ENCODE assay signal across 18 cellular contexts in genomic region chr14:97349946-97350345, GRCh38.
DNase-seq lines count a peak whose midpoint lies in the region; ATAC-seq and TF ChIP-seq lines count a peak whose summit lies in the region.
"Had no signal": no experiment of that assay in that cellular context is flagged by ENCODE, and none has a peak within 500 bp of the region (broad histone marks: within the 10 kb centered on the region; RNA-seq: fewer than 3 reads in every experiment).

No MANE protein-coding gene starts in this region.

- H3K9me3 ChIP-seq in HEK293 (ENCODE audit: control insufficient read depth, insufficient read depth, low read depth, low read length) = no peaks in the 10 kb centered on the region
- H3K9me3 ChIP-seq: A549; BLaER1 treated with 17β-estradiol and CSF1 and Interleukin-3, amounts not matched to agents 10 nM and 100 nM; Caco-2 had no signal

- POLR2A ChIA-PET in HEK293 (lab: Yijun Ruan, JAX) = no interaction called here

- H3K4me3 ChIP-seq in HEK293 (ENCODE audit: low read depth, low read length) = no peak overlapping the region
- H3K4me3 ChIP-seq: A549; BLaER1 treated with 17β-estradiol and CSF1 and Interleukin-3, amounts not matched to agents 10 nM and 100 nM had no signal

- H3K36me3 Mint-ChIP-seq in activated naive CD4-positive, alpha-beta T cell treated with anti-CD3 and anti-CD28 coated beads, Interleukin-2, amount 50 U/mL, for 24 hours = no peaks in the 10 kb centered on the region
- H3K36me3 Mint-ChIP-seq in osteocyte (ENCODE audit: unreplicated experiment) = no peaks in the 10 kb centered on the region
- H3K36me3 Mint-ChIP-seq: CD8-positive, alpha-beta T cell had no signal

- no peaks in the 10 kb centered on the region for H3K4me1 Mint-ChIP-seq in activated naive CD4-positive, alpha-beta T cell treated with anti-CD3 and anti-CD28 coated beads, Interleukin-2, amount 50 U/mL, for 24 hours
- H3K4me1 Mint-ChIP-seq in osteocyte (ENCODE audit: unreplicated experiment) = no peaks in the 10 kb centered on the region
- H3K4me1 Mint-ChIP-seq: B cell had no signal

- no peak overlapping the region for H3K27ac ChIP-seq in HEK293 (ENCODE audit: extremely low read depth, low read depth, low read length)
- H3K27ac ChIP-seq: 22Rv1; A549; BLaER1 treated with 17β-estradiol and CSF1 and Interleukin-3, amounts not matched to agents 10 nM and 100 nM; C4-2B had no signal

- no peaks in the 10 kb centered on the region for H3K4me1 ChIP-seq in HEK293 (ENCODE audit: control insufficient read depth, insufficient read depth, low read length)
- H3K4me1 ChIP-seq: A549; BLaER1 treated with 17β-estradiol and CSF1 and Interleukin-3, amounts not matched to agents 10 nM and 100 nM; Caco-2 had no signal

- DNase-seq in activated naive CD4-positive, alpha-beta T cell treated with anti-CD3 and anti-CD28 coated beads, Interleukin-2, amount 50 U/mL, for 16 hours = no peak
- DNase-seq in osteocyte (ENCODE audit: extremely low spot score, unreplicated experiment) = peak; percentile 48
- DNase-seq in activated CD4-positive, alpha-beta T cell treated with anti-CD3 and anti-CD28 coated beads for 1 hour = no peak
- DNase-seq: AML-193; Caco-2; Calu3; CD4-positive, alpha-beta T cell; CD8-positive, alpha-beta T cell; DMS79 treated with DMSO at 0.1 percent for 48 hours; GF-D8 had no signal

- no peak for ATAC-seq in HG02642 (IDR thresholded peaks at IDR 0.05; ENCODE audit: poor library complexity, unreplicated experiment)
- ATAC-seq: A549; CD8-positive, alpha-beta T cell had no signal

- no peaks in the 10 kb centered on the region for H3K36me3 ChIP-seq in HEK293 (ENCODE audit: control insufficient read depth in 2 of 2, insufficient read depth in 1 of 2, low read length in 2 of 2)
- H3K36me3 ChIP-seq: BLaER1 treated with 17β-estradiol and CSF1 and Interleukin-3, amounts not matched to agents 10 nM and 100 nM had no signal

- peak overlapping the region; percentile 26 for H3K27ac Mint-ChIP-seq in activated naive CD4-positive, alpha-beta T cell treated with anti-CD3 and anti-CD28 coated beads, Interleukin-2, amount 50 U/mL, for 24 hours
- H3K27ac Mint-ChIP-seq in osteocyte (ENCODE audit: unreplicated experiment) = no peak overlapping the region
- H3K27ac Mint-ChIP-seq: B cell; CD4-positive, alpha-beta T cell; CD8-positive, alpha-beta T cell had no signal

- CTCF ChIA-PET in HEK293 (lab: Yijun Ruan, JAX) = no interaction called here

- no peaks in the 10 kb centered on the region for H3K27me3 Mint-ChIP-seq in activated naive CD4-positive, alpha-beta T cell treated with anti-CD3 and anti-CD28 coated beads, Interleukin-2, amount 50 U/mL, for 24 hours
- no peaks in the 10 kb centered on the region for H3K27me3 Mint-ChIP-seq in osteocyte (ENCODE audit: unreplicated experiment)
- H3K27me3 Mint-ChIP-seq: B cell; CD4-positive, alpha-beta T cell had no signal

- H3K9me3 Mint-ChIP-seq in activated naive CD4-positive, alpha-beta T cell treated with anti-CD3 and anti-CD28 coated beads, Interleukin-2, amount 50 U/mL, for 24 hours = no peaks in the 10 kb centered on the region
- peaks cover 40% of the 10 kb centered on the region for H3K9me3 Mint-ChIP-seq in osteocyte (ENCODE audit: unreplicated experiment)
- H3K9me3 Mint-ChIP-seq: CD4-positive, alpha-beta T cell; CD8-positive, alpha-beta T cell had no signal

- TF ChIP-seq CTCF in HEK293 (tag by site-specific recombination; IDR thresholded peaks at IDR 0.05) = no peak
- no peak for TF ChIP-seq CTCF in osteocyte (IDR thresholded peaks at IDR 0.05)

- no peak overlapping the region for H3K4me3 Mint-ChIP-seq in activated naive CD4-positive, alpha-beta T cell treated with anti-CD3 and anti-CD28 coated beads, Interleukin-2, amount 50 U/mL, for 24 hours
- no peak overlapping the region for H3K4me3 Mint-ChIP-seq in osteocyte (ENCODE audit: unreplicated experiment)
- H3K4me3 Mint-ChIP-seq: B cell; CD4-positive, alpha-beta T cell; CD8-positive, alpha-beta T cell had no signal

TF ChIP-seq in HEK293, 187 proteins besides CTCF, POLR2A, EP300 and RAD21:
- TF ChIP-seq, protein P1, sequence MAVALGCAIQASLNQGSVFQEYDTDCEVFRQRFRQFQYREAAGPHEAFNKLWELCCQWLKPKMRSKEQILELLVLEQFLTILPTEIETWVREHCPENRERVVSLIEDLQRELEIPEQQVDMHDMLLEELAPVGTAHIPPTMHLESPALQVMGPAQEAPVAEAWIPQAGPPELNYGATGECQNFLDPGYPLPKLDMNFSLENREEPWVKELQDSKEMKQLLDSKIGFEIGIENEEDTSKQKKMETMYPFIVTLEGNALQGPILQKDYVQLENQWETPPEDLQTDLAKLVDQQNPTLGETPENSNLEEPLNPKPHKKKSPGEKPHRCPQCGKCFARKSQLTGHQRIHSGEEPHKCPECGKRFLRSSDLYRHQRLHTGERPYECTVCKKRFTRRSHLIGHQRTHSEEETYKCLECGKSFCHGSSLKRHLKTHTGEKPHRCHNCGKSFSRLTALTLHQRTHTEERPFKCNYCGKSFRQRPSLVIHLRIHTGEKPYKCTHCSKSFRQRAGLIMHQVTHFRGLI (tag by site-specific recombination; IDR thresholded peaks at IDR 0.05) = peak; percentile 79; the same call in 1 of the 2 replicates
- TF ChIP-seq ZNF221 (tag by site-specific recombination; IDR thresholded peaks at IDR 0.05; ENCODE audit: borderline replicate concordance) = no peak
